ENCODE assay signal across 18 cellular contexts in the genomic region with DNA sequence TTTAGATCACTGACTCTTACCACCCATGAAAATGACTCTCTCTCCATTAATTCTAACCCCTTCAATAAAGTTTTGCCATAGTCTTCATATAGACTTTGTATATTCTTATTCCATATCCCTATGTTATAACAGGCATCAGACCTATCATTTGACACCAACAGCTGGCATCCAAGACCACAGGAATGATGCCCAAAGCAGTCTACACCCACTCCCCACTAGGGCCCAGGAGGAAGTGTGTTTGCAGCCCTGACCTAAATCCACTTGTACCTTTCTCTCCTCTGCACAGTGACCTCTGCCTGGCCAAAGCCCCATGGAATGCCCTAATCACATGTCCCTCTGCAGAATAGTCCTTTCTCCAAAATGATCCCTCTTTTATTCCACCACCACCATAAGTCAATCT.
"Had no signal": no experiment of that assay in that cellular context is flagged by ENCODE, and none has a peak within 500 bp of the region (broad histone marks: within the 10 kb centered on the region; RNA-seq: fewer than 3 reads in every experiment).

No MANE protein-coding gene starts in this region.

- ATAC-seq: activated naive CD4-positive, alpha-beta T cell treated with anti-CD3 and anti-CD28 coated beads, Interleukin-2, amount 50 U/mL, for 72 hours; lower lobe of right lung; stimulated activated naive CD8-positive, alpha-beta T cell treated with anti-CD3 and anti-CD28 coated beads, Interleukin-15, Interleukin-2, amounts not matched to agents 100 U/mL and 50 U/mL, for 24 hours had no signal

- H3K9me3 ChIP-seq: adrenal gland, lower lobe of right lung, neutrophil, tibial artery had no signal

- H3K4me2 ChIP-seq: hepatocyte had no signal

- H3K4me3 ChIP-seq: adrenal gland, dorsolateral prefrontal cortex, hepatocyte, lower lobe of right lung, tibial artery had no signal

- H3K9me3 Mint-ChIP-seq: activated naive CD4-positive, alpha-beta T cell treated with anti-CD3 and anti-CD28 coated beads, Interleukin-2, amount 50 U/mL, for 72 hours had no signal

- H3K79me2 ChIP-seq: hepatocyte, parathyroid adenoma had no signal

- H3K36me3 ChIP-seq: adrenal gland, lower lobe of right lung, neutrophil, tibial artery, WERI-Rb-1 had no signal

- H3K27ac ChIP-seq: adrenal gland, dorsolateral prefrontal cortex, epithelial cell of prostate, hepatocyte, neutrophil, parathyroid adenoma, WERI-Rb-1 had no signal

- H3K27me3 ChIP-seq: adrenal gland, dorsolateral prefrontal cortex, hepatocyte, tibial artery had no signal

- DNase-seq: activated CD4-positive, alpha-beta T cell treated with anti-CD3 and anti-CD28 coated beads for 1 hour; activated CD4-positive, alpha-beta T cell treated with anti-CD3 and anti-CD28 coated beads, Interleukin-2, amount 50 U/mL, for 4 hours; activated gamma-delta T cell treated with Interleukin-2 at 50 U/mL for 16 hours; adrenal gland; dorsolateral prefrontal cortex; foreskin fibroblast; lower lobe of right lung; midbrain; stimulated activated naive CD8-positive, alpha-beta T cell treated with anti-CD3 and anti-CD28 coated beads, Interleukin-15, Interleukin-2, amounts not matched to agents 100 U/mL and 50 U/mL, for 24 hours; substantia nigra; SW 1271; tibial artery had no signal

- H2AFZ ChIP-seq: hepatocyte, parathyroid adenoma had no signal

- H3K4me1 ChIP-seq: adrenal gland, lower lobe of right lung, parathyroid adenoma had no signal

- H3K36me3 Mint-ChIP-seq: activated naive CD4-positive, alpha-beta T cell treated with anti-CD3 and anti-CD28 coated beads, Interleukin-2, amount 50 U/mL, for 72 hours had no signal

- H3K27ac Mint-ChIP-seq: activated naive CD4-positive, alpha-beta T cell treated with anti-CD3 and anti-CD28 coated beads, Interleukin-2, amount 50 U/mL, for 72 hours had no signal

- H3K9ac ChIP-seq: parathyroid adenoma had no signal
